In genomic region chr4:48462363-48462762, GRCh38 we compare ENCODE assay signal across 21 cellular contexts. TPM values are rescaled to one million over a fixed set of nuclear protein-coding genes. Genes with fewer than 3 reads are reported as not detected.
DNase-seq lines count a peak whose midpoint lies in the region; ATAC-seq, FAIRE-seq and TF ChIP-seq lines count a peak whose summit lies in the region.
"Had no signal": no experiment of that assay in that cellular context is flagged by ENCODE, and none has a peak within 500 bp of the region (broad histone marks: within the 10 kb centered on the region; RNA-seq: fewer than 3 reads in every experiment).

No MANE protein-coding gene starts in this region.

- ATAC-seq in K562, result no peak
- no peak for ATAC-seq in activated CD8-positive, alpha-beta T cell treated with anti-CD3 and anti-CD28 coated beads for 36 hours
- no peak for ATAC-seq in stimulated activated naive CD8-positive, alpha-beta T cell treated with anti-CD3 and anti-CD28 coated beads, Interleukin-15, amount 100 ng/mL, for 72 hours
- ATAC-seq in GM23338, result no peak
- ATAC-seq: A549 had no signal

- no peaks in the 10 kb centered on the region for H3K27me3 Mint-ChIP-seq in activated CD8-positive, alpha-beta T cell treated with anti-CD3 and anti-CD28 coated beads for 36 hours
- H3K27me3 Mint-ChIP-seq in stimulated activated naive CD8-positive, alpha-beta T cell treated with anti-CD3 and anti-CD28 coated beads, Interleukin-15, amount 100 ng/mL, for 72 hours, result no peaks in the 10 kb centered on the region
- H3K27me3 Mint-ChIP-seq in GM23338 (ENCODE audit: insufficient read depth, low read depth, poor library complexity), result peaks cover 5% of the 10 kb centered on the region

- CTCF ChIA-PET in A673 (lab: Charles Lee) (no interaction called here), K562 (lab: Yijun Ruan, JAX; ENCODE audit: low intra/inter-chr PET ratio) (interaction anchor here (0.6 kb wide), 1 partner anchor 26 kb away, joined by 3 read pairs; no protein-coding TSS in a partner anchor)
- CTCF ChIA-PET in activated CD8-positive, alpha-beta T cell treated with anti-CD3 and anti-CD28 coated beads for 36 hours (lab: Charles Lee), result interaction anchor here (1.1 kb wide), 2 partner anchors 15 to 21 kb away, joined by 4 to 5 read pairs; no protein-coding TSS in a partner anchor

- BruUV-seq in A673 (replicated peaks; lab: Mats Ljungman, UMichigan) (no TSS peak), K562 (replicated peaks; lab: Mats Ljungman, UMichigan) (no TSS peak)

- no peak for TF ChIP-seq EP300 in K562 (IDR thresholded peaks at IDR 0.05; ENCODE audit: low read length)

- no peaks in the 10 kb centered on the region for H3K9me3 ChIP-seq in A673 (ENCODE audit: low read depth, low read length, poor library complexity, severe bottlenecking)
- H3K9me3 ChIP-seq in K562 (replicated peaks; ENCODE audit: control insufficient read depth, insufficient read depth, low read depth, low read length), result no peaks in the 10 kb centered on the region
- H3K9me3 ChIP-seq: A549, Caco-2, Peyer's patch had no signal

- H3K4me3 ChIP-seq in A673 (ENCODE audit: low read depth, low read length, poor library complexity, severe bottlenecking) (no peak overlapping the region), K562 (no peak overlapping the region), GM23338 (no peak overlapping the region)
- H3K4me3 ChIP-seq: A549, Peyer's patch had no signal

- H3K27ac ChIP-seq in A673 (ENCODE audit: low read depth, low read length, poor library complexity, severe bottlenecking) (no peak overlapping the region), K562 (ENCODE audit: extremely low read depth, low read depth, low read length) (no peak overlapping the region), GM23338 (ENCODE audit: low read depth) (no peak overlapping the region)
- H3K27ac ChIP-seq: A549, Peyer's patch had no signal

- H3K79me2 ChIP-seq in K562 (ENCODE audit: control insufficient read depth, insufficient read depth, low read length), result no peaks in the 10 kb centered on the region
- H3K79me2 ChIP-seq in GM23338 (replicated peaks; ENCODE audit: insufficient read depth), result no peaks in the 10 kb centered on the region

- H3K27ac Mint-ChIP-seq in activated CD8-positive, alpha-beta T cell treated with anti-CD3 and anti-CD28 coated beads for 36 hours, result no peak overlapping the region
- no peak overlapping the region for H3K27ac Mint-ChIP-seq in stimulated activated naive CD8-positive, alpha-beta T cell treated with anti-CD3 and anti-CD28 coated beads, Interleukin-15, amount 100 ng/mL, for 72 hours
- H3K27ac Mint-ChIP-seq in GM23338, result no peak overlapping the region

- TF ChIP-seq POLR2A in K562 (conservative IDR thresholded peaks at IDR 0.05), result no peak

- no peaks in the 10 kb centered on the region for H3K9me1 ChIP-seq in K562 (ENCODE audit: control insufficient read depth, insufficient read depth, low read length)

- H3K4me2 ChIP-seq in K562 (ENCODE audit: insufficient read depth, low read length) (no peak overlapping the region), GM23338 (no peak overlapping the region)
- H3K4me2 ChIP-seq: A549 had no signal

- H4K20me1 ChIP-seq in K562 (replicated peaks; ENCODE audit: control insufficient read depth, insufficient read depth, low read length), result no peaks in the 10 kb centered on the region
- H4K20me1 ChIP-seq in GM23338 (replicated peaks; ENCODE audit: insufficient read depth), result no peaks in the 10 kb centered on the region

- no peak overlapping the region for H3K4me3 Mint-ChIP-seq in activated CD8-positive, alpha-beta T cell treated with anti-CD3 and anti-CD28 coated beads for 36 hours
- no peak overlapping the region for H3K4me3 Mint-ChIP-seq in stimulated activated naive CD8-positive, alpha-beta T cell treated with anti-CD3 and anti-CD28 coated beads, Interleukin-15, amount 100 ng/mL, for 72 hours
- no peak overlapping the region for H3K4me3 Mint-ChIP-seq in GM23338

- no peaks in the 10 kb centered on the region for H3K9me2 ChIP-seq in GM23338 (ENCODE audit: insufficient read depth)

- H3K36me3 ChIP-seq in A673 (ENCODE audit: insufficient read depth, low read length, poor library complexity, severe bottlenecking) (no peaks in the 10 kb centered on the region), K562 (ENCODE audit: control insufficient read depth, insufficient read depth, low read length) (no peaks in the 10 kb centered on the region), GM23338 (ENCODE audit: insufficient read depth) (no peaks in the 10 kb centered on the region)
- H3K36me3 ChIP-seq: Peyer's patch had no signal

- no peaks in the 10 kb centered on the region for H3F3A ChIP-seq in GM23338 (replicated peaks; ENCODE audit: low read depth)

- no peak overlapping the region for H3K9ac ChIP-seq in K562 (ENCODE audit: insufficient read depth in 1 of 2, low read depth in 2 of 2, low read length in 2 of 2)

- H3K27me3 ChIP-seq in A673 (replicated peaks; ENCODE audit: insufficient read depth, low read depth, low read length, poor library complexity) (no peaks in the 10 kb centered on the region), K562 (ENCODE audit: control insufficient read depth in 2 of 2, insufficient read depth in 2 of 2, low read length in 2 of 2) (no peaks in the 10 kb centered on the region), GM23338 (ENCODE audit: insufficient read depth) (no peaks in the 10 kb centered on the region)
- H3K27me3 ChIP-seq: Peyer's patch had no signal

- no peak overlapping the region for H2AFZ ChIP-seq in K562 (ENCODE audit: low read depth, low read length)
- H2AFZ ChIP-seq in GM23338, result no peak overlapping the region

- WGBS in K562 (ENCODE audit: insufficient coverage, low coverage, missing lambda C conversion rate), result 11% methylated on average over 5 of the region's 5 CpGs

- H3K4me1 Mint-ChIP-seq in activated CD8-positive, alpha-beta T cell treated with anti-CD3 and anti-CD28 coated beads for 36 hours (ENCODE audit: low read depth), result no peaks in the 10 kb centered on the region
- H3K4me1 Mint-ChIP-seq in stimulated activated naive CD8-positive, alpha-beta T cell treated with anti-CD3 and anti-CD28 coated beads, Interleukin-15, amount 100 ng/mL, for 72 hours, result no peaks in the 10 kb centered on the region
- no peaks in the 10 kb centered on the region for H3K4me1 Mint-ChIP-seq in GM23338

- no peaks in the 10 kb centered on the region for H3K36me3 Mint-ChIP-seq in activated CD8-positive, alpha-beta T cell treated with anti-CD3 and anti-CD28 coated beads for 36 hours (ENCODE audit: low read depth)
- H3K36me3 Mint-ChIP-seq in GM23338 (ENCODE audit: low read depth), result no peaks in the 10 kb centered on the region

- H3K4me1 ChIP-seq in A673 (ENCODE audit: insufficient read depth, low read length, poor library complexity, severe bottlenecking), result peaks cover 25% of the 10 kb centered on the region
- H3K4me1 ChIP-seq in K562 (replicated peaks in 1 of 2; ENCODE audit: control insufficient read depth in 2 of 2, insufficient read depth in 2 of 2, low read length in 2 of 2), result no peaks in the 10 kb centered on the region
- H3K4me1 ChIP-seq in GM23338 (ENCODE audit: insufficient read depth), result no peaks in the 10 kb centered on the region
- H3K4me1 ChIP-seq: A549, Peyer's patch had no signal

- FAIRE-seq in K562 (lab: Jason Lieb, UNC), result no peak
- FAIRE-seq: A549 had no signal

- no peak for TF ChIP-seq RAD21 in K562 (CRISPR knock-in tag; conservative IDR thresholded peaks at IDR 0.05 in 1 of 2, IDR thresholded peaks at IDR 0.05 in 1 of 2)

- POLR2A ChIA-PET in A673 (lab: Charles Lee; ENCODE audit: low non-redundant PET) (no interaction called here), K562 (lab: Yijun Ruan, JAX) (interaction anchor here (1.1 to 1.3 kb wide), 2 partner anchors 9 to 36 kb away, joined by 3 to 4 read pairs; no protein-coding TSS in a partner anchor)
- POLR2A ChIA-PET in activated CD8-positive, alpha-beta T cell treated with anti-CD3 and anti-CD28 coated beads for 36 hours (lab: Charles Lee), result no interaction called here

- TF ChIP-seq CTCF in A673 (conservative IDR thresholded peaks at IDR 0.05; ENCODE audit: low read depth, low read length) (no peak), K562 (IDR thresholded peaks at IDR 0.05 in 2 of 3, conservative IDR thresholded peaks at IDR 0.05 in 1 of 3; ENCODE audit: insufficient read depth in 2 of 3, low read depth in 1 of 3, low read length in 3 of 3) (no peak), GM23338 (conservative IDR thresholded peaks at IDR 0.05; ENCODE audit: low read depth in 2 of 2) (no peak)
- no peak for TF ChIP-seq CTCF in activated CD8-positive, alpha-beta T cell treated with anti-CD3 and anti-CD28 coated beads for 36 hours (IDR thresholded peaks at IDR 0.05)

- intact Hi-C loops in A673 (cut with micrococcal nuclease; ENCODE audit: unreplicated experiment), result no loop called here
- intact Hi-C loops in K562 (cut with micrococcal nuclease), result no loop called here
- intact Hi-C loops in activated CD8-positive, alpha-beta T cell treated with anti-CD3 and anti-CD28 coated beads for 36 hours (cut with micrococcal nuclease), result no loop called here

- DNase-seq in A673 (ENCODE audit: low spot score), result peak; percentile 77
- peak; percentile 16 for DNase-seq in EH (ENCODE audit: low read depth)
- DNase-seq in NCI-H2227 (lab: John Stamatoyannopoulos, UW; ENCODE audit: unreplicated experiment), result peak; percentile 52
- no peak for DNase-seq in K562 (ENCODE audit: extremely low read depth in 1 of 4, low spot score in 3 of 4)
- DNase-seq in activated CD8-positive, alpha-beta T cell treated with anti-CD3 and anti-CD28 coated beads for 36 hours, result no peak
- no peak for DNase-seq in RPMI8226
- no peak for DNase-seq in stimulated activated naive CD8-positive, alpha-beta T cell treated with anti-CD3 and anti-CD28 coated beads, Interleukin-15, amount 100 ng/mL, for 72 hours
- no peak for DNase-seq in GM23338 (ENCODE audit: low spot score)
- DNase-seq: AML-193, Caco-2, DMS153, HCEC 1CT, MM.1S, NCI-H1092 treated with DMSO at 0.1 percent for 48 hours, NCI-H2029 treated with DMSO at 0.1 percent for 48 hours, NCI-H226, NCI-H526 treated with DMSO at 0.1 percent for 48 hours, Peyer's patch, Right ventricle myocardium superior had no signal

- in situ Hi-C loops in K562 (cut with MboI), result no loop called here

- peaks cover 2% of the 10 kb centered on the region for H3K9me3 Mint-ChIP-seq in activated CD8-positive, alpha-beta T cell treated with anti-CD3 and anti-CD28 coated beads for 36 hours
- H3K9me3 Mint-ChIP-seq in stimulated activated naive CD8-positive, alpha-beta T cell treated with anti-CD3 and anti-CD28 coated beads, Interleukin-15, amount 100 ng/mL, for 72 hours, result peaks cover 5 to 15% of the 10 kb centered on the region in 2 donors
- H3K9me3 Mint-ChIP-seq in GM23338, result no peaks in the 10 kb centered on the region

RNA-seq across cellular contexts. Expression of gene SLC10A4, which starts 20.8 kb away (rescaled TPM):
- 4.4 and 5.2 TPM in 2 replicates for total RNA-seq in A673 (2021)
- total RNA-seq in K562 (2011; cell fraction: chromatin; rRNA removed; ENCODE audit: low replicate concordance), result 14.4 and 15.7 TPM in 2 replicates
- total RNA-seq in K562 (2011; cell fraction: nucleolus; rRNA removed), result 22.1 and 26.0 TPM in 2 replicates
- 18.6 and 19.8 TPM in 2 replicates for total RNA-seq in K562 (2011; cell fraction: nucleoplasm; rRNA removed)
- 12.3 and 15.1 TPM in 2 replicates for total RNA-seq in K562 (2014; rRNA removed)
- 8.6 and 9.3 TPM in 2 replicates for total RNA-seq in K562 (2014; rRNA removed; fragmentation: Illumina TruSeq; extraction: Trizol)
- total RNA-seq in K562 (2015; rRNA removed; fragmentation: Illumina TruSeq; extraction: Trizol), result 11.5 and 11.6 TPM in 2 replicates
- total RNA-seq in K562 (2021), result 16.9 and 18.0 TPM in 2 replicates
- polyA plus RNA-seq in K562 (2011; rRNA removed), result 8.7 and 11.4 TPM in 2 replicates
- 18.8 and 32.4 TPM in 2 replicates for polyA plus RNA-seq in K562 (2011; cell fraction: cytosol; rRNA removed)
- polyA plus RNA-seq in K562 (2011; cell fraction: nucleus; rRNA removed), result 14.8 and 16.1 TPM in 2 replicates
- polyA plus RNA-seq in K562 (2012), result 7.7 and 13.1 TPM in 2 replicates
- 7.8 and 8.3 TPM in 2 replicates for polyA plus RNA-seq in K562 (2014; fragmentation: Illumina TruSeq; extraction: Trizol)
- 1 to 10 TPM; 2.5 to 3.1 TPM for polyA plus RNA-seq in K562 (2014; fragmentation: Nextera tagmentation; extraction: Ambion mirVana)
- 8.8 and 10.7 TPM in 2 replicates for polyA plus RNA-seq in K562 (2014; rRNA removed)
- 14.3 and 14.4 TPM in 2 replicates for polyA minus RNA-seq in K562 (2011; rRNA and poly(A)+ RNA removed)
- 5.8 and 11.5 TPM in 2 replicates for polyA minus RNA-seq in K562 (2011; cell fraction: cytosol; rRNA and poly(A)+ RNA removed)
- 15.1 and 21.2 TPM in 2 replicates for polyA minus RNA-seq in K562 (2011; cell fraction: nucleus; rRNA and poly(A)+ RNA removed)
- not detected for total RNA-seq in activated CD8-positive, alpha-beta T cell treated with anti-CD3 and anti-CD28 coated beads for 36 hours
- 2.3 and 4.3 TPM in 2 replicates for total RNA-seq in GM23338 (2014; rRNA removed; shearing (Covaris generic))
- polyA plus RNA-seq in GM23338 (2016; fragmentation: Nextera tagmentation; extraction: Ambion mirVana), result 2.1 and 2.3 TPM in 2 replicates
- total RNA-seq: Peyer's patch, Right ventricle myocardium superior had no signal

RNA-seq across cellular contexts. Expression of gene ZAR1, which starts 27.7 kb away (rescaled TPM):
- total RNA-seq in A673 (2021) (0.28 TPM in 1 of 2 replicates, not detected in the other), K562 (2014; rRNA removed) (0.59 and 1.1 TPM in 2 replicates), K562 (2014; rRNA removed; fragmentation: Illumina TruSeq; extraction: Trizol) (0.19 and 0.33 TPM in 2 replicates), K562 (2015; rRNA removed; fragmentation: Illumina TruSeq; extraction: Trizol) (0.11 and 0.29 TPM in 2 replicates), K562 (2021) (0.84 and 0.94 TPM in 2 replicates)
- total RNA-seq in K562 (2011; cell fraction: chromatin; rRNA removed; ENCODE audit: low replicate concordance), result 2.3 and 3.1 TPM in 2 replicates
- 2.2 and 3.6 TPM in 2 replicates for total RNA-seq in K562 (2011; cell fraction: nucleolus; rRNA removed)
- 0.88 and 0.99 TPM in 2 replicates for total RNA-seq in K562 (2011; cell fraction: nucleoplasm; rRNA removed)
- polyA plus RNA-seq in K562 (2011; rRNA removed) (0.28 and 0.50 TPM in 2 replicates), K562 (2014; fragmentation: Illumina TruSeq; extraction: Trizol) (0.07 and 0.10 TPM in 2 replicates), K562 (2014; fragmentation: Nextera tagmentation; extraction: Ambion mirVana) (under 1 TPM in 1 of 2 experiments, not detected in 1; 0.07 TPM), K562 (2014; rRNA removed) (0.12 and 0.57 TPM in 2 replicates), GM23338 (2016; fragmentation: Nextera tagmentation; extraction: Ambion mirVana) (0.14 and 0.27 TPM in 2 replicates)
- 0.12 TPM in 2 replicates for polyA plus RNA-seq in K562 (2011; cell fraction: cytosol; rRNA removed)
- 1.6 and 1.7 TPM in 2 replicates for polyA plus RNA-seq in K562 (2011; cell fraction: nucleus; rRNA removed)
- polyA plus RNA-seq in K562 (2012), result 0.34 and 0.53 TPM in 2 replicates
- polyA minus RNA-seq in K562 (2011; rRNA and poly(A)+ RNA removed), result 0.24 and 0.91 TPM in 2 replicates
- polyA minus RNA-seq in K562 (2011; cell fraction: cytosol; rRNA and poly(A)+ RNA removed), result not detected in 2 replicates
- 4.2 and 4.4 TPM in 2 replicates for polyA minus RNA-seq in K562 (2011; cell fraction: nucleus; rRNA and poly(A)+ RNA removed)
- total RNA-seq in activated CD8-positive, alpha-beta T cell treated with anti-CD3 and anti-CD28 coated beads for 36 hours, result not detected
- 0.78 and 1.6 TPM in 2 replicates for total RNA-seq in GM23338 (2014; rRNA removed; shearing (Covaris generic))
- total RNA-seq: Caco-2; Peyer's patch; Right ventricle myocardium superior; T-helper 1 cell treated with Interleukin-12 subunit alpha and Interleukin-12 subunit beta and Interleukin-4 antibody, amounts not matched to agents 30 ng/mL and 1 ng/mL, for 36 hours had no signal

Comparison
In these comparisons a context has a peak if more than half of its experiments do, and no peak if none do; other contexts are left out.
1. DNase-seq: peak in A673 (single experiment), EH (single experiment) and NCI-H2227 (single experiment); none in K562 (0 of 4), activated CD8-positive, alpha-beta T cell treated with anti-CD3 and anti-CD28 coated beads for 36 hours (single experiment), RPMI8226 (single experiment), stimulated activated naive CD8-positive, alpha-beta T cell treated with anti-CD3 and anti-CD28 coated beads, Interleukin-15, amount 100 ng/mL, for 72 hours (0 of 2) and GM23338 (single experiment).